ENCODE assay signal across 8 cellular contexts in the genomic region with DNA sequence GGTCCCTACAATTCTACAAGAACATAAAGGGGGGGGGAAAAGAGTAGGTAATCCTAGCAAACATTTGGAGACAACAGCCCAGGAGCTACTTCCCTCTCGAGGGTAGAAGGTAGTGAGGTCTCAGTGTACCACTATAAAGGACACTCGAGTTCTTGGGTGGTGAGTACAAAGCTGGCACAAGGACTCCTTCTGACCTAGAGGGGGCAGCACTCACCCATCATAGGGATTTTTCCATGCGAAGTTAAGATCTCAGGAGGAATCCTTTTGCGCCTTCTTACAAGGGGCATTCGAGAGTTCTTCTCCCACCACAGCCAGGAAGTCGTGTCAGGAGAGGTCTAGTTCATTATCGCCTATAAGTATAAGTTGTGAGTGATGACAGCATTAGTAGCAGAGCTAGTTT.
DNase-seq lines count a peak whose midpoint lies in the region; ATAC-seq, FAIRE-seq and TF ChIP-seq lines count a peak whose summit lies in the region.

No MANE protein-coding gene starts in this region.

- H3K4me1 ChIP-seq in A549 (no peaks in the 10 kb centered on the region), hepatocyte (ENCODE audit: insufficient read depth) (no peaks in the 10 kb centered on the region)

- POLR2A ChIA-PET in A549 (lab: Yijun Ruan, JAX), result no interaction called here

- H2AFZ ChIP-seq in hepatocyte, result no peak overlapping the region

- H3K4me3 ChIP-seq in A549, result no peak overlapping the region
- no peak overlapping the region for H3K4me3 ChIP-seq in SK-N-MC
- no peak overlapping the region for H3K4me3 ChIP-seq in hepatocyte

- TF ChIP-seq POLR2A in A549 (IDR thresholded peaks at IDR 0.05; ENCODE audit: low read length), result no peak

- H3K9me3 ChIP-seq in A549, result no peaks in the 10 kb centered on the region
- H3K9me3 ChIP-seq in SK-N-MC (ENCODE audit: low read depth, low read length), result no peaks in the 10 kb centered on the region
- H3K9me3 ChIP-seq in hepatocyte (ENCODE audit: low read depth), result no peaks in the 10 kb centered on the region

- no peaks in the 10 kb centered on the region for H3K79me2 ChIP-seq in hepatocyte

- in situ Hi-C loops in GM13977 (cut with MboI; ENCODE audit: low pct_unique_long_range_greater_than_20kb, low sequenced_read_pairs, unreplicated experiment), result no loop called here

- H3K9me2 ChIP-seq in hepatocyte (replicated peaks; ENCODE audit: insufficient read depth), result no peaks in the 10 kb centered on the region

- peaks cover 10% of the 10 kb centered on the region for H3K27me3 ChIP-seq in hepatocyte

- H3K27ac ChIP-seq in A549 (no peak overlapping the region), SK-N-MC (no peak overlapping the region), hepatocyte (no peak overlapping the region)

- no peak overlapping the region for H3K9ac ChIP-seq in SK-N-MC (ENCODE audit: insufficient read length)

- H3K4me2 ChIP-seq in A549, result no peak overlapping the region
- H3K4me2 ChIP-seq in hepatocyte, result no peak overlapping the region

- peak in 1 of 2 experiments; percentile 78; a peak in 3 of 6 replicates for ATAC-seq in A549
- no peak for ATAC-seq in HG02678 (IDR thresholded peaks at IDR 0.05; ENCODE audit: unreplicated experiment)

- CTCF ChIA-PET in A549 (lab: Yijun Ruan, JAX), result interaction anchor here (0.7 to 3.5 kb wide), 16 partner anchors 9 to 342 kb away, joined by 3 to 23 read pairs (median 5); no protein-coding TSS in a partner anchor

- WGBS in A549 (ENCODE audit: missing lambda C conversion rate), result 11% methylated on average over 7 of the region's 7 CpGs
- 27% methylated on average over 7 of the region's 7 CpGs for WGBS in hepatocyte (ENCODE audit: low lambda C conversion rate, missing lambda C conversion rate)

- DNase-seq in A549 (ENCODE audit: low read depth in 1 of 2, low spot score in 1 of 2) (peak; percentile 22 to 49), GM13977 (ENCODE audit: low spot score) (peak; percentile 12), SK-N-MC (ENCODE audit: low read depth, low spot score) (peak; percentile 40), hepatocyte (ENCODE audit: low spot score) (peak; percentile 70), kidney glomerular epithelial cell (lab: John Stamatoyannopoulos, UW) (no peak), CD1c-positive myeloid dendritic cell (ENCODE audit: extremely low spot score) (no peak)
- DNase-seq in effector CD8-positive, alpha-beta T cell (lab: John Stamatoyannopoulos, UW), result no peak

- FAIRE-seq in A549 (lab: Jason Lieb, UNC), result no peak

- TF ChIP-seq RAD21 in A549 (conservative IDR thresholded peaks at IDR 0.05 in 1 of 2, IDR thresholded peaks at IDR 0.05 in 1 of 2), result peak; percentile 46 to 65; a peak in 4 of 5 replicates

- no peaks in the 10 kb centered on the region for H4K20me1 ChIP-seq in hepatocyte (ENCODE audit: insufficient read depth, poor library complexity, severe bottlenecking)

- TF ChIP-seq EP300 in A549 (IDR thresholded peaks at IDR 0.05), result no peak

- TF ChIP-seq CTCF in A549 (IDR thresholded peaks at IDR 0.05), result peak; percentile 29
- TF ChIP-seq CTCF in GM13977 (IDR thresholded peaks at IDR 0.05; ENCODE audit: extremely low read depth, insufficient read depth, missing control alignments), result peak; percentile 39
- peak; percentile 56 for TF ChIP-seq CTCF in hepatocyte (IDR thresholded peaks at IDR 0.05; ENCODE audit: poor library complexity)

- H3K36me3 ChIP-seq in SK-N-MC (ENCODE audit: insufficient read depth, low read length) (no peaks in the 10 kb centered on the region), hepatocyte (replicated peaks; ENCODE audit: insufficient read depth, low read depth) (no peaks in the 10 kb centered on the region)

TF ChIP-seq in A549, 52 proteins besides CTCF, POLR2A, EP300 and RAD21:
- no peak for TF ChIP-seq NR3C1 (IDR thresholded peaks at IDR 0.05)
- TF ChIP-seq CEBPB (IDR thresholded peaks at IDR 0.05), result no peak
- TF ChIP-seq PHF8 (IDR thresholded peaks at IDR 0.05; ENCODE audit: borderline replicate concordance, low read depth), result no peak
- no peak for TF ChIP-seq CHD4 (IDR thresholded peaks at IDR 0.05; ENCODE audit: borderline replicate concordance)
- no peak for TF ChIP-seq NPAS2 (CRISPR knock-in tag; IDR thresholded peaks at IDR 0.05; ENCODE audit: borderline replicate concordance)
- no peak for TF ChIP-seq RNF2 (IDR thresholded peaks at IDR 0.05; ENCODE audit: borderline replicate concordance, low read depth)
- TF ChIP-seq, protein P1, sequence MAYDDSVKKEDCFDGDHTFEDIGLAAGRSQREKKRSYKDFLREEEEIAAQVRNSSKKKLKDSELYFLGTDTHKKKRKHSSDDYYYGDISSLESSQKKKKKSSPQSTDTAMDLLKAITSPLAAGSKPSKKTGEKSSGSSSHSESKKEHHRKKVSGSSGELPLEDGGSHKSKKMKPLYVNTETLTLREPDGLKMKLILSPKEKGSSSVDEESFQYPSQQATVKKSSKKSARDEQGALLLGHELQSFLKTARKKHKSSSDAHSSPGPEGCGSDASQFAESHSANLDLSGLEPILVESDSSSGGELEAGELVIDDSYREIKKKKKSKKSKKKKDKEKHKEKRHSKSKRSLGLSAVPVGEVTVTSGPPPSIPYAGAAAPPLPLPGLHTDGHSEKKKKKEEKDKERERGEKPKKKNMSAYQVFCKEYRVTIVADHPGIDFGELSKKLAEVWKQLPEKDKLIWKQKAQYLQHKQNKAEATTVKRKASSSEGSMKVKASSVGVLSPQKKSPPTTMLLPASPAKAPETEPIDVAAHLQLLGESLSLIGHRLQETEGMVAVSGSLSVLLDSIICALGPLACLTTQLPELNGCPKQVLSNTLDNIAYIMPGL (CRISPR knock-in tag; IDR thresholded peaks at IDR 0.05; ENCODE audit: borderline replicate concordance), result no peak
- no peak for TF ChIP-seq MAFK (IDR thresholded peaks at IDR 0.05; ENCODE audit: partially characterized antibody)

Comparison
In these comparisons a context has a peak if more than half of its experiments do, and no peak if none do; other contexts are left out.
1. DNase-seq: peak in A549 (2 of 2), GM13977 (single experiment), SK-N-MC (single experiment) and hepatocyte (single experiment); none in kidney glomerular epithelial cell (single experiment), effector CD8-positive, alpha-beta T cell (single experiment) and CD1c-positive myeloid dendritic cell (single experiment).
2. Peak in every context shown above with its lines, with median percentiles within 50 percentile points of each other: CTCF ChIP-seq.